In the genomic region with DNA sequence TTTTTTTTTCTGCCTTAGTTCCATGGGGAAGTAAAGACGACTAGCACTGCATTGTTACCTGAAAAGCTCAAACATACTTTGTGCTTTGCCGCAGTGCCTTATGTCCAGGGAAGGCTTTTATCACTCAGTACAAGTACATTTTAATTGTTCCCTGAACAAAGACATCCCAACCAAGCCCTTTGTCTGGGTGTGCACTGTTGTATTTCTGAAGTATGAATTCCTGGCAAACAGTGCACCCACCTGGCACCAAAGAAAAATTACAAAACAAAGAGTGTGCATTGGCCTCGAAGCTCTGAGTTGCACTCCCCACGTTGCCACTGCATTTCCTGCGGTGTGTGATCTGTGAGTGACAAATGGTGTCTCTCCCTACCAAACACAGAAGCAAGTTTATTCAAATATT, we compare ENCODE assay signal across 11 cellular contexts.
DNase-seq lines count a peak whose midpoint lies in the region; ATAC-seq, FAIRE-seq and TF ChIP-seq lines count a peak whose summit lies in the region.
"Had no signal": no experiment of that assay in that cellular context is flagged by ENCODE, and none has a peak within 500 bp of the region (broad histone marks: within the 10 kb centered on the region; RNA-seq: fewer than 3 reads in every experiment).

No MANE protein-coding gene starts in this region.

- peak overlapping the region in 1 of 2 experiments; percentile 68; a peak in 1 of 4 replicates for H4K8ac ChIP-seq in IMR-90 (ENCODE audit: low read depth in 2 of 2, low read length in 2 of 2)

- no peak overlapping the region for H2AK9ac ChIP-seq in IMR-90 (replicated peaks; ENCODE audit: low read depth, low read length, poor library complexity)

- no peak overlapping the region for H4K5ac ChIP-seq in IMR-90 (ENCODE audit: low read depth, low read length)

- CTCF ChIA-PET in IMR-90 (lab: Yijun Ruan, JAX) = no interaction called here

- H3K18ac ChIP-seq in IMR-90 (ENCODE audit: low read depth, low read length) = no peak overlapping the region

- H2BK20ac ChIP-seq in IMR-90 (ENCODE audit: low read depth, low read length) = peak overlapping the region; percentile 60; the same call in 1 of the 2 replicates

- H2AK5ac ChIP-seq in IMR-90 (ENCODE audit: low read depth, low read length) = peak overlapping the region; percentile 46; the same call in 1 of the 2 replicates

- no peaks in the 10 kb centered on the region for H3K9me3 ChIP-seq in IMR-90 (ENCODE audit: control insufficient read depth, insufficient read depth, low read length)
- H3K9me3 ChIP-seq: pancreas had no signal

- H3K14ac ChIP-seq in IMR-90 (replicated peaks; ENCODE audit: low read depth, low read length) = no peak overlapping the region; the same call in 1 of the 2 replicates

- intact Hi-C loops in IMR-90 (cut with micrococcal nuclease) = no loop called here

- POLR2A ChIA-PET in IMR-90 (lab: Charles Lee; ENCODE audit: unreplicated experiment) = no interaction called here

- TF ChIP-seq CTCF in IMR-90 (conservative IDR thresholded peaks at IDR 0.05; ENCODE audit: low read depth, low read length) (peak; percentile 44), bronchial epithelial cell (IDR thresholded peaks at IDR 0.05; ENCODE audit: insufficient read depth, low read length, severe bottlenecking) (peak; percentile 44)

- peaks cover 2% of the 10 kb centered on the region; the same call in 1 of the 2 replicates for H3K4me1 ChIP-seq in IMR-90 (ENCODE audit: control insufficient read depth, insufficient read depth, low read length)
- H3K4me1 ChIP-seq: pancreas had no signal

- peak; percentile 24; the same call in 1 of the 2 replicates for ATAC-seq in IMR-90 (ENCODE audit: low read depth)
- ATAC-seq in GM19328 (IDR thresholded peaks at IDR 0.05; ENCODE audit: unreplicated experiment) = no peak
- ATAC-seq: HCT116 had no signal

- no peaks in the 10 kb centered on the region for H3K27me3 ChIP-seq in IMR-90 (ENCODE audit: control insufficient read depth, insufficient read depth, low read length)
- H3K27me3 ChIP-seq in bronchial epithelial cell (ENCODE audit: control insufficient read depth, insufficient read depth, low read length) = no peaks in the 10 kb centered on the region
- H3K27me3 ChIP-seq: pancreas had no signal

- H3K4me3 ChIP-seq in IMR-90 (ENCODE audit: insufficient read depth, low read depth, low read length) = no peak overlapping the region
- no peak overlapping the region for H3K4me3 ChIP-seq in bronchial epithelial cell (ENCODE audit: low read depth, low read length)
- no peak overlapping the region for H3K4me3 ChIP-seq in skeletal muscle cell (ENCODE audit: low read depth, low read length)
- H3K4me3 ChIP-seq: pancreas had no signal

- peak; percentile 69 for TF ChIP-seq RAD21 in IMR-90 (IDR thresholded peaks at IDR 0.05; ENCODE audit: low read length)

- H3K4ac ChIP-seq in IMR-90 (ENCODE audit: low read depth, low read length) = peak overlapping the region; percentile 72; the same call in 1 of the 2 replicates

- dilution Hi-C loops in IMR-90 (cut with HindIII; ENCODE audit: low sequenced_read_pairs, unreplicated experiment) = no loop called here

- no CpG with 5 or more reads among the region's 5 CpGs for WGBS in IMR-90 (ENCODE audit: extremely low coverage in 2 of 2, insufficient read length in 1 of 2), 2 experiments

- H3K4me2 ChIP-seq in IMR-90 (ENCODE audit: low read depth, low read length) = no peak overlapping the region

- no peak for FAIRE-seq in bronchial epithelial cell (lab: Jason Lieb, UNC)
- FAIRE-seq: pancreas had no signal

- no peak overlapping the region for H2BK5ac ChIP-seq in IMR-90 (ENCODE audit: low read depth, low read length, poor library complexity, severe bottlenecking)

- TF ChIP-seq POLR2A in IMR-90 (IDR thresholded peaks at IDR 0.05; ENCODE audit: low read depth, low read length) = no peak

- H2BK120ac ChIP-seq in IMR-90 (ENCODE audit: low read depth, low read length) = peak overlapping the region; percentile 77

- H2BK15ac ChIP-seq in IMR-90 (ENCODE audit: low read depth, low read length) = no peak overlapping the region; the same call in 2 of the 3 replicates

- H3K9ac ChIP-seq in IMR-90 (ENCODE audit: low read depth, low read length) = no peak overlapping the region

- DNase-seq in IMR-90 = peak; percentile 42
- peak; percentile 55 for DNase-seq in NCI-H510A treated with DMSO at 0.1 percent for 48 hours (lab: John Stamatoyannopoulos, UW)
- peak; percentile 61 for DNase-seq in bronchial epithelial cell (ENCODE audit: low read depth)
- peak; percentile 20 for DNase-seq in skeletal muscle cell (ENCODE audit: low read depth)
- DNase-seq in DMS114 treated with DMSO at 0.1 percent for 48 hours (lab: John Stamatoyannopoulos, UW; ENCODE audit: unreplicated experiment) = no peak
- no peak for DNase-seq in T-helper 9 cell
- DNase-seq: activated B cell treated with CpG ODN at 0.5 μM for 24 hours; activated naive CD8-positive, alpha-beta T cell treated with anti-CD3 and anti-CD28 coated beads, Interleukin-2, amount 10 ng/mL, durations not matched to agents 7 days and 5 days; pancreas had no signal

- H3K56ac ChIP-seq in IMR-90 (ENCODE audit: extremely low read depth, insufficient read depth, low read length) = no peak overlapping the region

- H4K91ac ChIP-seq in IMR-90 (ENCODE audit: insufficient read depth, low read depth, low read length) = no peak overlapping the region

- no peak overlapping the region for H3K27ac ChIP-seq in IMR-90 (ENCODE audit: insufficient read depth, low read length)
- H3K27ac ChIP-seq: pancreas had no signal

- no peak overlapping the region for H3K23ac ChIP-seq in IMR-90 (ENCODE audit: low read depth, low read length)

- H4K20me1 ChIP-seq in IMR-90 (ENCODE audit: insufficient read depth, low read length) = no peaks in the 10 kb centered on the region

- H3K79me1 ChIP-seq in IMR-90 (ENCODE audit: low read depth in 1 of 2, low read length in 2 of 2) = no peaks in the 10 kb centered on the region

- H3K36me3 ChIP-seq in IMR-90 (ENCODE audit: control insufficient read depth, insufficient read depth, low read length) = no peaks in the 10 kb centered on the region
- H3K36me3 ChIP-seq in bronchial epithelial cell (ENCODE audit: control insufficient read depth, insufficient read depth, low read length) = no peaks in the 10 kb centered on the region
- H3K36me3 ChIP-seq: pancreas had no signal

- in situ Hi-C loops in IMR-90 (cut with MboI; ENCODE audit: low sequenced_read_pairs) = no loop called here

- H2AFZ ChIP-seq in IMR-90 (replicated peaks; ENCODE audit: low read length, poor library complexity) = no peak overlapping the region

- no peaks in the 10 kb centered on the region for H3K9me1 ChIP-seq in IMR-90 (ENCODE audit: insufficient read depth, low read length)

- no TSS peak for BruUV-seq in IMR-90 (replicated peaks; lab: Mats Ljungman, UMichigan)

TF ChIP-seq in IMR-90, 13 proteins besides CTCF, POLR2A, EP300 and RAD21:
- TF ChIP-seq SMC3 (IDR thresholded peaks at IDR 0.05; ENCODE audit: low read depth, low read length) (peak; percentile 34; the same call in 1 of the 2 replicates), FOS (IDR thresholded peaks at IDR 0.05; ENCODE audit: low read depth, low read length) (no peak), NFE2L2 (IDR thresholded peaks at IDR 0.05; ENCODE audit: low read depth, low read length) (no peak), CHD1 (IDR thresholded peaks at IDR 0.05; ENCODE audit: low read depth, low read length) (no peak)
- TF ChIP-seq, protein P1, sequence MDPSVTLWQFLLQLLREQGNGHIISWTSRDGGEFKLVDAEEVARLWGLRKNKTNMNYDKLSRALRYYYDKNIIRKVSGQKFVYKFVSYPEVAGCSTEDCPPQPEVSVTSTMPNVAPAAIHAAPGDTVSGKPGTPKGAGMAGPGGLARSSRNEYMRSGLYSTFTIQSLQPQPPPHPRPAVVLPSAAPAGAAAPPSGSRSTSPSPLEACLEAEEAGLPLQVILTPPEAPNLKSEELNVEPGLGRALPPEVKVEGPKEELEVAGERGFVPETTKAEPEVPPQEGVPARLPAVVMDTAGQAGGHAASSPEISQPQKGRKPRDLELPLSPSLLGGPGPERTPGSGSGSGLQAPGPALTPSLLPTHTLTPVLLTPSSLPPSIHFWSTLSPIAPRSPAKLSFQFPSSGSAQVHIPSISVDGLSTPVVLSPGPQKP (IDR thresholded peaks at IDR 0.05; ENCODE audit: borderline replicate concordance, low read depth, low read length) = no peak

Comparison
In these comparisons a context has a peak if more than half of its experiments do, and no peak if none do; other contexts are left out.
1. DNase-seq: peak in IMR-90 (single experiment), NCI-H510A treated with DMSO at 0.1 percent for 48 hours (single experiment), bronchial epithelial cell (single experiment) and skeletal muscle cell (single experiment); none in DMS114 treated with DMSO at 0.1 percent for 48 hours (single experiment) and T-helper 9 cell (single experiment).